17 cellular contexts compared by ENCODE assay signal in the genomic region with DNA sequence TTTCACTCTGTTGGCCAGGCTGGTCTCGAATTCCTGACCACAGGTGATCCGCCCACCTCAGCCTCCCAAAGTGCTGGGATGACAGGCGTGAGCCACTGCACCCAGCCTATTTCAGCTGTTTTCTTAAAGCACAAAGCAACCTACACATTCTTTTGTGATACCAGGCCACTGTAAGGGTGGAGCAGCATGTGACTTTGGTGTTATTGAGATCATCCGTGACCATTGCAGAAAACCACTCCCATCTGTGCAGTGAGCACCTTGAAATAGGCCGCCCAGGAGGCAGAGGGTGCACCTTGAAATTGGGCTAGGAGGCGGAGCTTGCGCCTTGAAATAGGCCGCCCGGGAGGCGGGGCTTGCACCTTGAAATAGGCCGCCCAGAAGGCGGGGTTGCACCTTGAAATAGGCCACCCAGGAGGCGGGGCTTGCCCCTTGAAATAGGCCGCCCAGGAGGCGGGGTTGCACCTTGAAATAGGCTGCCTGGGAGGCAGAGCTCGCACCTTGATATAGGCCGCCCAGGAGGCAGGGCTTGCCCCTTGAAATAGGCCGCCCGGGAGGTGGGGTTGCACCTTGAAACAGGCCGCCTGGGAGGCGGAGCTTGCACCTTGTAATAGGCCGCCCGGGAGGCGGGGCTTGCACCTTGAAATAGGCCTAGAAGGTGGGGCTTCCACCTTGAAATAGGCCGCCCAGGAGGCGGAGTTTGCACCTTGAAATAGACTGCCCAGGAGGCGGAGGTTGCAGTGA. TPM values are rescaled to one million over a fixed set of nuclear protein-coding genes. Genes with fewer than 3 reads are reported as not detected.
DNase-seq lines count a peak whose midpoint lies in the region; ATAC-seq and TF ChIP-seq lines count a peak whose summit lies in the region.
"Had no signal": no experiment of that assay in that cellular context is flagged by ENCODE, and none has a peak within 500 bp of the region (broad histone marks: within the 10 kb centered on the region; RNA-seq: fewer than 3 reads in every experiment).

No MANE protein-coding gene starts in this region.

- peaks cover 14% of the 10 kb centered on the region for H3K79me2 ChIP-seq in Karpas-422 (ENCODE audit: low read length)

- H4K8ac ChIP-seq in neuronal stem cell (ENCODE audit: low read depth, low read length), result no peak overlapping the region

- DNase-seq in activated CD8-positive, alpha-beta memory T cell treated with anti-CD3 and anti-CD28 coated beads, Interleukin-2, amount 50 U/mL, for 4 hours, result peak; percentile 3
- no peak for DNase-seq in activated CD8-positive, alpha-beta memory T cell treated with anti-CD3 and anti-CD28 coated beads, Interleukin-2, amount 10 ng/mL, durations not matched to agents 7 days and 5 days
- DNase-seq in Karpas-422 (peak; percentile 65), left ventricle myocardium inferior (peak; percentile 10), neuronal stem cell (ENCODE audit: low spot score) (no peak)
- DNase-seq: activated CD4-positive, CD25-positive, alpha-beta regulatory T cell treated with anti-CD3 and anti-CD28 coated beads, Interleukin-2, amount 50 U/mL, for 72 hours; C1 segment of cervical spinal cord; central memory CD4-positive, alpha-beta T cell; DMS153; natural killer cell; NCI-H774; stimulated activated naive CD8-positive, alpha-beta T cell treated with anti-CD3 and anti-CD28 coated beads, Interleukin-15, amount 100 ng/mL, for 72 hours; upper lobe of left lung had no signal

- H3K79me1 ChIP-seq in neuronal stem cell (ENCODE audit: low read depth, low read length), result peaks cover 11% of the 10 kb centered on the region

- H2BK5ac ChIP-seq in neuronal stem cell (ENCODE audit: low read length), result no peak overlapping the region

- H3K4me1 Mint-ChIP-seq in activated CD8-positive, alpha-beta memory T cell treated with anti-CD3 and anti-CD28 coated beads, Interleukin-2, amount 10 ng/mL, durations not matched to agents 7 days and 5 days, result peaks cover 2% of the 10 kb centered on the region

- no peak overlapping the region for H2BK15ac ChIP-seq in neuronal stem cell (ENCODE audit: low read length)

- H4K20me1 ChIP-seq in Karpas-422 (ENCODE audit: insufficient read depth, low read depth, low read length), result peaks cover 6% of the 10 kb centered on the region; the same call in 1 of the 2 replicates

- H3K18ac ChIP-seq in neuronal stem cell (ENCODE audit: low read length), result peak overlapping the region; percentile 38

- 0 out of 2 replicates have a peak, but pooled peaks cover 2% of the 10 kb centered on the region for H3K9me2 ChIP-seq in Karpas-422 (replicated peaks; ENCODE audit: insufficient read depth, low read length)

- H3K36me3 ChIP-seq in Karpas-422 (ENCODE audit: insufficient read depth, low read length) (peaks cover 42% of the 10 kb centered on the region), left ventricle myocardium inferior (peaks cover 56% of the 10 kb centered on the region), neuronal stem cell (replicated peaks in 1 of 2; ENCODE audit: control insufficient read depth in 2 of 2, insufficient read depth in 2 of 2, low read length in 2 of 2) (peaks cover 45 to 74% of the 10 kb centered on the region in 2 donors)

- H3K27me3 ChIP-seq in Karpas-422 (ENCODE audit: low read length) (no peaks in the 10 kb centered on the region), left ventricle myocardium inferior (ENCODE audit: low read depth) (no peaks in the 10 kb centered on the region), neuronal stem cell (ENCODE audit: control insufficient read depth in 3 of 3, insufficient read depth in 3 of 3, low read depth in 1 of 3, low read length in 3 of 3) (no peaks in the 10 kb centered on the region)
- H3K27me3 ChIP-seq: upper lobe of left lung had no signal

- no peak overlapping the region for H2AK5ac ChIP-seq in neuronal stem cell (ENCODE audit: low read depth, low read length)

- H2AFZ ChIP-seq in Karpas-422 (ENCODE audit: low read length) (no peak overlapping the region), neuronal stem cell (ENCODE audit: low read length) (no peak overlapping the region)

- H3K4me3 ChIP-seq in Karpas-422 (ENCODE audit: low read length), result no peak overlapping the region
- no peak overlapping the region for H3K4me3 ChIP-seq in left ventricle myocardium inferior
- H3K4me3 ChIP-seq in neuronal stem cell (ENCODE audit: low read length in 2 of 2), result no peak overlapping the region
- H3K4me3 ChIP-seq: psoas muscle, upper lobe of left lung had no signal

- H3K27ac ChIP-seq in Karpas-422 (ENCODE audit: low read length) (no peak overlapping the region), left ventricle myocardium inferior (replicated peaks) (no peak overlapping the region), neuronal stem cell (replicated peaks; ENCODE audit: low read length) (no peak overlapping the region)
- H3K27ac ChIP-seq: psoas muscle, upper lobe of left lung had no signal

- no peak for TF ChIP-seq CTCF in left ventricle myocardium inferior (IDR thresholded peaks at IDR 0.05; ENCODE audit: borderline replicate concordance)

- H2BK12ac ChIP-seq in neuronal stem cell (ENCODE audit: low read length), result peak overlapping the region; percentile 22

- H3K27me3 Mint-ChIP-seq in activated CD8-positive, alpha-beta memory T cell treated with anti-CD3 and anti-CD28 coated beads, Interleukin-2, amount 10 ng/mL, durations not matched to agents 7 days and 5 days, result no peaks in the 10 kb centered on the region
- H3K27me3 Mint-ChIP-seq: stimulated activated naive CD8-positive, alpha-beta T cell treated with anti-CD3 and anti-CD28 coated beads, Interleukin-15, amount 100 ng/mL, for 72 hours had no signal

- peaks cover 8% of the 10 kb centered on the region for H3K36me3 Mint-ChIP-seq in activated CD8-positive, alpha-beta memory T cell treated with anti-CD3 and anti-CD28 coated beads, Interleukin-2, amount 10 ng/mL, durations not matched to agents 7 days and 5 days
- H3K36me3 Mint-ChIP-seq: natural killer cell had no signal

- no peak overlapping the region for H3K14ac ChIP-seq in neuronal stem cell (ENCODE audit: low read length)

- H3K9me3 Mint-ChIP-seq in activated CD8-positive, alpha-beta memory T cell treated with anti-CD3 and anti-CD28 coated beads, Interleukin-2, amount 10 ng/mL, durations not matched to agents 7 days and 5 days (ENCODE audit: low read depth), result no peaks in the 10 kb centered on the region
- H3K9me3 Mint-ChIP-seq: natural killer cell; stimulated activated naive CD8-positive, alpha-beta T cell treated with anti-CD3 and anti-CD28 coated beads, Interleukin-15, amount 100 ng/mL, for 72 hours had no signal

- H3K4me2 ChIP-seq in Karpas-422 (ENCODE audit: low read depth, low read length, poor library complexity, severe bottlenecking) (no peak overlapping the region), neuronal stem cell (ENCODE audit: insufficient read depth, low read length, poor library complexity, severe bottlenecking) (no peak overlapping the region)

- no peak for ATAC-seq in activated CD8-positive, alpha-beta memory T cell treated with anti-CD3 and anti-CD28 coated beads, Interleukin-2, amount 10 ng/mL, durations not matched to agents 7 days and 5 days
- no peak for ATAC-seq in HG03442 (IDR thresholded peaks at IDR 0.05; ENCODE audit: unreplicated experiment)
- no peak for ATAC-seq in HG02588 (IDR thresholded peaks at IDR 0.05; ENCODE audit: unreplicated experiment)
- ATAC-seq in GM19351 (IDR thresholded peaks at IDR 0.05; ENCODE audit: unreplicated experiment), result no peak
- ATAC-seq: natural killer cell, psoas muscle had no signal

- H3K4ac ChIP-seq in neuronal stem cell (ENCODE audit: low read length), result no peak overlapping the region

- H3K4me3 Mint-ChIP-seq in activated CD8-positive, alpha-beta memory T cell treated with anti-CD3 and anti-CD28 coated beads, Interleukin-2, amount 10 ng/mL, durations not matched to agents 7 days and 5 days, result no peak overlapping the region
- H3K4me3 Mint-ChIP-seq: natural killer cell; stimulated activated naive CD8-positive, alpha-beta T cell treated with anti-CD3 and anti-CD28 coated beads, Interleukin-15, amount 100 ng/mL, for 72 hours had no signal

- CTCF ChIA-PET in activated CD8-positive, alpha-beta memory T cell treated with anti-CD3 and anti-CD28 coated beads, Interleukin-2, amount 10 ng/mL, durations not matched to agents 7 days and 5 days (lab: Charles Lee), result no interaction called here

- H3K9me3 ChIP-seq in Karpas-422 (ENCODE audit: low read length) (no peaks in the 10 kb centered on the region; the same call in 1 of the 2 replicates), left ventricle myocardium inferior (replicated peaks) (no peaks in the 10 kb centered on the region), neuronal stem cell (replicated peaks in 1 of 2; ENCODE audit: control insufficient read depth in 2 of 2, insufficient read depth in 1 of 2, low read depth in 1 of 2, low read length in 2 of 2) (peaks cover 4 to 7% of the 10 kb centered on the region in 2 donors)
- H3K9me3 ChIP-seq: psoas muscle, upper lobe of left lung had no signal

- no CpG with 5 or more reads among the region's 27 CpGs for WGBS in neuronal stem cell (ENCODE audit: extremely low coverage in 2 of 2, insufficient read length in 2 of 2, insufficient replicate concordance in 1 of 2), 2 donors

- no peak overlapping the region for H3K27ac Mint-ChIP-seq in activated CD8-positive, alpha-beta memory T cell treated with anti-CD3 and anti-CD28 coated beads, Interleukin-2, amount 10 ng/mL, durations not matched to agents 7 days and 5 days
- H3K27ac Mint-ChIP-seq: natural killer cell had no signal

- intact Hi-C loops in left ventricle myocardium inferior (cut with micrococcal nuclease), result no loop called here

- H3K9ac ChIP-seq in Karpas-422 (ENCODE audit: low read length), result no peak overlapping the region
- no peak overlapping the region for H3K9ac ChIP-seq in neuronal stem cell (ENCODE audit: low read depth, low read length, poor library complexity)

- H3K4me1 ChIP-seq in Karpas-422 (ENCODE audit: low read length) (no peaks in the 10 kb centered on the region), left ventricle myocardium inferior (no peaks in the 10 kb centered on the region), neuronal stem cell (ENCODE audit: control insufficient read depth in 2 of 2, insufficient read depth in 1 of 2, low read depth in 1 of 2, low read length in 2 of 2) (no peaks in the 10 kb centered on the region)
- H3K4me1 ChIP-seq: psoas muscle, upper lobe of left lung had no signal

- H4K91ac ChIP-seq in neuronal stem cell (ENCODE audit: low read depth, low read length, poor library complexity), result no peak overlapping the region

- H3K23ac ChIP-seq in neuronal stem cell (ENCODE audit: low read depth, low read length, poor library complexity), result no peak overlapping the region

- H2BK120ac ChIP-seq in neuronal stem cell (ENCODE audit: low read depth, low read length), result no peak overlapping the region

RNA-seq across cellular contexts. Expression of a gene that starts 9.0 kb away (rescaled TPM):
- total RNA-seq in activated CD8-positive, alpha-beta memory T cell treated with anti-CD3 and anti-CD28 coated beads, Interleukin-2, amount 10 ng/mL, durations not matched to agents 7 days and 5 days, result 100 to 1,000 TPM; 204 to 235 TPM
- 209 and 367 TPM in 2 replicates for total RNA-seq in Karpas-422 (2014; rRNA removed; shearing (Covaris generic); ENCODE audit: low replicate concordance)
- 158 TPM for total RNA-seq in left ventricle myocardium inferior
- polyA plus RNA-seq in neuronal stem cell (2013, experiment 1 of 2), result 415 TPM
- polyA plus RNA-seq in neuronal stem cell (2013, experiment 2 of 2), result 410 TPM

RNA-seq across cellular contexts. Expression of a gene that starts 51.8 kb away (rescaled TPM):
- 10 to 100 TPM; 39.9 to 44.7 TPM for total RNA-seq in activated CD8-positive, alpha-beta memory T cell treated with anti-CD3 and anti-CD28 coated beads, Interleukin-2, amount 10 ng/mL, durations not matched to agents 7 days and 5 days
- total RNA-seq in Karpas-422 (2014; rRNA removed; shearing (Covaris generic); ENCODE audit: low replicate concordance), result 18.4 and 51.0 TPM in 2 replicates
- 36.5 TPM for total RNA-seq in left ventricle myocardium inferior
- polyA plus RNA-seq in neuronal stem cell (2013, experiment 1 of 2), result 52.5 TPM
- 51.6 TPM for polyA plus RNA-seq in neuronal stem cell (2013, experiment 2 of 2)

Comparison
In these comparisons a context has a peak if more than half of its experiments do, and no peak if none do; other contexts are left out.
1. DNase-seq: peak in activated CD8-positive, alpha-beta memory T cell treated with anti-CD3 and anti-CD28 coated beads, Interleukin-2, amount 50 U/mL, for 4 hours (single experiment), Karpas-422 (single experiment) and left ventricle myocardium inferior (single experiment); none in activated CD8-positive, alpha-beta memory T cell treated with anti-CD3 and anti-CD28 coated beads, Interleukin-2, amount 10 ng/mL, durations not matched to agents 7 days and 5 days (single experiment) and neuronal stem cell (single experiment).